8 cellular contexts compared by ENCODE assay signal in the genomic region with DNA sequence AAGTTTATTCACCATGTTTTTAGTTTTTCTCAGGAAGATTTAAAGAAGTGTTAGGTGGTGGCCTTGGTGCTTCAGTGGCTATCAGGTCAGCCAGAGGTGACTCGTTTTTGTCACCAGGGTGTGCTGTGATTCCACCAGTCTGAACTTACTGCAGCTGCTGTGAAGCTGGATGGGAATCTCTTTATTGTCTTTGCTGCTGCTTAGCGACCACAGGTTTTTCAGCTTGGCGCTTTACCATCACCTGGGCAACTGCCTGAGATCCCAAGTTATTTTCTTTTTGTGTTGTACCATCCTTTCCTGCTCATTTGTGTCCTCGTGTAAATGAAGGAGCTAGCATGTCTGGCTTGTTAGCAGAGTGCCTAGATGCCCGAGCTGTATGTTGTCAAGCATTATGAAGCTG.
DNase-seq lines count a peak whose midpoint lies in the region; ATAC-seq and TF ChIP-seq lines count a peak whose summit lies in the region.

No MANE protein-coding gene starts in this region.

- H3K4me3 Mint-ChIP-seq in Calu3 (ENCODE audit: low read depth, unreplicated experiment) = no peak overlapping the region
- H3K4me3 Mint-ChIP-seq in endothelial cell (ENCODE audit: unreplicated experiment) = no peak overlapping the region

- DNase-seq in Calu3 (peak; percentile 43), HT1080 (ENCODE audit: low read depth) (peak; percentile 64), NCI-H748 treated with DMSO at 0.1 percent for 48 hours (lab: John Stamatoyannopoulos, UW) (peak; percentile 90), endothelial cell (ENCODE audit: low spot score) (peak; percentile 67), mucosa of descending colon (peak in 1 of 3 donors; percentile 41), GDM1 (lab: John Stamatoyannopoulos, UW) (no peak)
- DNase-seq in activated effector memory CD4-positive, alpha-beta T cell treated with Interleukin-2 at 50 U/mL for 16 hours = no peak

- no peaks in the 10 kb centered on the region for H3K36me3 ChIP-seq in mucosa of descending colon (ENCODE audit: low read depth)

- H3K27ac Mint-ChIP-seq in Calu3 (ENCODE audit: unreplicated experiment) = no peak overlapping the region
- peak overlapping the region; percentile 16 for H3K27ac Mint-ChIP-seq in endothelial cell (ENCODE audit: unreplicated experiment)

- BruUV-seq in Calu3 (replicated peaks; lab: Mats Ljungman, UMichigan) = no TSS peak

- H3K9me3 ChIP-seq in mucosa of descending colon = no peaks in the 10 kb centered on the region

- no peaks in the 10 kb centered on the region for H3K27me3 Mint-ChIP-seq in Calu3 (ENCODE audit: unreplicated experiment)
- peaks cover 2% of the 10 kb centered on the region for H3K27me3 Mint-ChIP-seq in endothelial cell (ENCODE audit: unreplicated experiment)

- TF ChIP-seq CTCF in Calu3 (IDR thresholded peaks at IDR 0.05; ENCODE audit: unreplicated experiment) (no peak), endothelial cell (IDR thresholded peaks at IDR 0.05; ENCODE audit: unreplicated experiment) (peak; percentile 31), mucosa of descending colon (IDR thresholded peaks at IDR 0.05) (no peak)

- H3K4me3 ChIP-seq in mucosa of descending colon = no peak overlapping the region

- CTCF ChIA-PET in Calu3 (lab: Charles Lee) = interaction anchor here (1.1 to 1.5 kb wide), 4 partner anchors 52 to 195 kb away, joined by 3 to 4 read pairs (median 3); a partner anchor contains a TSS

- no peaks in the 10 kb centered on the region for H3K4me1 Mint-ChIP-seq in Calu3 (ENCODE audit: low read depth, unreplicated experiment)
- H3K4me1 Mint-ChIP-seq in endothelial cell (ENCODE audit: unreplicated experiment) = no peaks in the 10 kb centered on the region

- no peaks in the 10 kb centered on the region for H3K4me1 ChIP-seq in mucosa of descending colon (ENCODE audit: low read depth)

- ATAC-seq in mucosa of descending colon (peak; percentile 72), GM19023 (IDR thresholded peaks at IDR 0.05; ENCODE audit: unreplicated experiment) (no peak)

- H3K36me3 Mint-ChIP-seq in Calu3 (ENCODE audit: insufficient read depth, unreplicated experiment) (no peaks in the 10 kb centered on the region), endothelial cell (ENCODE audit: low read depth, unreplicated experiment) (no peaks in the 10 kb centered on the region)

- H3K9me3 Mint-ChIP-seq in Calu3 (ENCODE audit: low read depth, unreplicated experiment) = no peaks in the 10 kb centered on the region
- H3K9me3 Mint-ChIP-seq in endothelial cell (ENCODE audit: unreplicated experiment) = no peaks in the 10 kb centered on the region

- intact Hi-C loops in Calu3 (cut with micrococcal nuclease; ENCODE audit: unreplicated experiment) (loop anchor here (2.0 kb wide), 1 partner anchor 193 kb away; no protein-coding TSS in a partner anchor), mucosa of descending colon (cut with DNase I, micrococcal nuclease) (no loop called here)

Comparison
In these comparisons a context has a peak if more than half of its experiments do, and no peak if none do; other contexts are left out.
1. DNase-seq: peak in Calu3 (single experiment), HT1080 (single experiment), NCI-H748 treated with DMSO at 0.1 percent for 48 hours (single experiment) and endothelial cell (single experiment); none in GDM1 (single experiment) and activated effector memory CD4-positive, alpha-beta T cell treated with Interleukin-2 at 50 U/mL for 16 hours (single experiment).